Comparison of ENCODE assay signal across 1 cellular context in the genomic region with DNA sequence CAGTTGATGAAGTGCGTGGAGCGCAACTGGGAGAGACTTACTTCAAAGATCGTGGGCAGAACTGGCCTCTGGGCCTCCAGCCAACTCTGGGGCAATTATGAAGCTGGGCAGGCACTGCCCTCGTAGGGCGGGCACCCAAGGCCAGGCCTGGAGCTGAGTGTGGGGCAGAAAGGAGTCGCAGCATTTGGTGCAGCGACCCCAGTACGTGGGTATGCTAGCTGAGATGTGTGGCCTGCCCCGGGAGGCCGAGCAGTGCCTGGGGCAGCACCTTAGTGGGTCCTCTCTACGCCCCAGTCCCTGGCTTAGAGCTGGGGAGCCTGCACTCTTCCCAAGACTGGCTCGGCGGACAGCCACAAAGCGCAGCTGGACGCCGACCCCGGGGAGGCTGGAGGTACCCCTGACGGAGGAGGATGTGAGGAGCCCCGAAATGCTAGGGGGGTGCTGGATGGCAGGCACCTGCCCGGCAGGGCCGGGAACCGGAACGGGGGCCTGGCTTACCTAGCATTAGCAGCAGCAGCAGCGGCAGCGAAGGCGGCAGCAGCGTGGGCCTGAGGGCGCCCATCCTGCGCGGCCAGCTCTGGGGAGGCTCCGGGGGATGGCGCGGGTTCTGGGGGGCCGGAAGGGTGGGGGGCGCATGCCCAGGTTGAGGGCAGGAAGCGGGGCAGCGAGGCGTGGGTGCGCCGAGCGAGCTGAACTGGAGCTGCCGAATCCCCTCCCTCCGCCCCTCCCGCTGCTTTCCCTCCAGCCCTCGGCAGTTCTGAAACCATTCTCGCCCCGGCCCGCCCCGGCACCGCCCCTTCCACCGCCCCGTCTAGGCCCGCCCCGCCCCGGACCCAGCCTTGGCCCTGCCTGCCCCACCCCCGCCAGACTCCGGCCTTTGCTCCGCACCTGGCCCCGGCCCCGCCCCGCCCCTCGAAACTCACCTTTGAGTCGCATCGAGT.
TF ChIP-seq lines count a peak whose summit lies in the region.

A gene with protein sequence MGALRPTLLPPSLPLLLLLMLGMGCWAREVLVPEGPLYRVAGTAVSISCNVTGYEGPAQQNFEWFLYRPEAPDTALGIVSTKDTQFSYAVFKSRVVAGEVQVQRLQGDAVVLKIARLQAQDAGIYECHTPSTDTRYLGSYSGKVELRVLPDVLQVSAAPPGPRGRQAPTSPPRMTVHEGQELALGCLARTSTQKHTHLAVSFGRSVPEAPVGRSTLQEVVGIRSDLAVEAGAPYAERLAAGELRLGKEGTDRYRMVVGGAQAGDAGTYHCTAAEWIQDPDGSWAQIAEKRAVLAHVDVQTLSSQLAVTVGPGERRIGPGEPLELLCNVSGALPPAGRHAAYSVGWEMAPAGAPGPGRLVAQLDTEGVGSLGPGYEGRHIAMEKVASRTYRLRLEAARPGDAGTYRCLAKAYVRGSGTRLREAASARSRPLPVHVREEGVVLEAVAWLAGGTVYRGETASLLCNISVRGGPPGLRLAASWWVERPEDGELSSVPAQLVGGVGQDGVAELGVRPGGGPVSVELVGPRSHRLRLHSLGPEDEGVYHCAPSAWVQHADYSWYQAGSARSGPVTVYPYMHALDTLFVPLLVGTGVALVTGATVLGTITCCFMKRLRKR (minus strand): TSS at position 709 of the 941 bp plus-strand sequence. CDS start 147 bp downstream, at position 562.

TF ChIP-seq in SK-N-SH, 30 proteins besides CTCF, POLR2A, EP300 and RAD21 (continued from another document):
- TF ChIP-seq, protein P1, sequence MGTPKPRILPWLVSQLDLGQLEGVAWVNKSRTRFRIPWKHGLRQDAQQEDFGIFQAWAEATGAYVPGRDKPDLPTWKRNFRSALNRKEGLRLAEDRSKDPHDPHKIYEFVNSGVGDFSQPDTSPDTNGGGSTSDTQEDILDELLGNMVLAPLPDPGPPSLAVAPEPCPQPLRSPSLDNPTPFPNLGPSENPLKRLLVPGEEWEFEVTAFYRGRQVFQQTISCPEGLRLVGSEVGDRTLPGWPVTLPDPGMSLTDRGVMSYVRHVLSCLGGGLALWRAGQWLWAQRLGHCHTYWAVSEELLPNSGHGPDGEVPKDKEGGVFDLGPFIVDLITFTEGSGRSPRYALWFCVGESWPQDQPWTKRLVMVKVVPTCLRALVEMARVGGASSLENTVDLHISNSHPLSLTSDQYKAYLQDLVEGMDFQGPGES (IDR thresholded peaks at IDR 0.05; ENCODE audit: low read depth, low read length), result no peak
- no peak for TF ChIP-seq MEF2A (IDR thresholded peaks at IDR 0.05; ENCODE audit: borderline replicate concordance, low read depth)
- TF ChIP-seq YY1 (IDR thresholded peaks at IDR 0.05; ENCODE audit: low read depth), result no peak
- TF ChIP-seq, protein P2, sequence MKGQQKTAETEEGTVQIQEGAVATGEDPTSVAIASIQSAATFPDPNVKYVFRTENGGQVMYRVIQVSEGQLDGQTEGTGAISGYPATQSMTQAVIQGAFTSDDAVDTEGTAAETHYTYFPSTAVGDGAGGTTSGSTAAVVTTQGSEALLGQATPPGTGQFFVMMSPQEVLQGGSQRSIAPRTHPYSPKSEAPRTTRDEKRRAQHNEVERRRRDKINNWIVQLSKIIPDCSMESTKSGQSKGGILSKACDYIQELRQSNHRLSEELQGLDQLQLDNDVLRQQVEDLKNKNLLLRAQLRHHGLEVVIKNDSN (IDR thresholded peaks at IDR 0.05; ENCODE audit: borderline replicate concordance, low read depth), result no peak
- no peak for TF ChIP-seq CHD2 (IDR thresholded peaks at IDR 0.05; ENCODE audit: low read length, partially characterized antibody)
- TF ChIP-seq MXI1 (IDR thresholded peaks at IDR 0.05; ENCODE audit: low read depth, low read length), result no peak
- TF ChIP-seq TCF12 (IDR thresholded peaks at IDR 0.05), result no peak
- TF ChIP-seq EZH2phosphoT487 (IDR thresholded peaks at IDR 0.05; ENCODE audit: borderline replicate concordance, low read depth), result no peak
- TF ChIP-seq, protein P3, sequence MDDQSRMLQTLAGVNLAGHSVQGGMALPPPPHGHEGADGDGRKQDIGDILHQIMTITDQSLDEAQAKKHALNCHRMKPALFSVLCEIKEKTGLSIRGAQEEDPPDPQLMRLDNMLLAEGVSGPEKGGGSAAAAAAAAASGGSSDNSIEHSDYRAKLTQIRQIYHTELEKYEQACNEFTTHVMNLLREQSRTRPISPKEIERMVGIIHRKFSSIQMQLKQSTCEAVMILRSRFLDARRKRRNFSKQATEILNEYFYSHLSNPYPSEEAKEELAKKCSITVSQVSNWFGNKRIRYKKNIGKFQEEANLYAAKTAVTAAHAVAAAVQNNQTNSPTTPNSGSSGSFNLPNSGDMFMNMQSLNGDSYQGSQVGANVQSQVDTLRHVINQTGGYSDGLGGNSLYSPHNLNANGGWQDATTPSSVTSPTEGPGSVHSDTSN (IDR thresholded peaks at IDR 0.05), result peak; percentile 25; the same call in 1 of the 2 replicates
- TF ChIP-seq FOXJ3 (CRISPR knock-in tag; IDR thresholded peaks at IDR 0.05), result no peak
- TF ChIP-seq RFX5 (IDR thresholded peaks at IDR 0.05; ENCODE audit: low read length), result no peak
- no peak for TF ChIP-seq POLR2AphosphoS5 (IDR thresholded peaks at IDR 0.05; ENCODE audit: low read depth, low read length)
- TF ChIP-seq, protein P4, sequence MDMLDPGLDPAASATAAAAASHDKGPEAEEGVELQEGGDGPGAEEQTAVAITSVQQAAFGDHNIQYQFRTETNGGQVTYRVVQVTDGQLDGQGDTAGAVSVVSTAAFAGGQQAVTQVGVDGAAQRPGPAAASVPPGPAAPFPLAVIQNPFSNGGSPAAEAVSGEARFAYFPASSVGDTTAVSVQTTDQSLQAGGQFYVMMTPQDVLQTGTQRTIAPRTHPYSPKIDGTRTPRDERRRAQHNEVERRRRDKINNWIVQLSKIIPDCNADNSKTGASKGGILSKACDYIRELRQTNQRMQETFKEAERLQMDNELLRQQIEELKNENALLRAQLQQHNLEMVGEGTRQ (IDR thresholded peaks at IDR 0.05; ENCODE audit: borderline replicate concordance, low read depth, low read length), result no peak
- TF ChIP-seq FOSL2 (IDR thresholded peaks at IDR 0.05; ENCODE audit: borderline replicate concordance, low read depth), result no peak
- no peak for TF ChIP-seq TEAD4 (IDR thresholded peaks at IDR 0.05; ENCODE audit: borderline replicate concordance, insufficient read depth)
- TF ChIP-seq, protein P5, sequence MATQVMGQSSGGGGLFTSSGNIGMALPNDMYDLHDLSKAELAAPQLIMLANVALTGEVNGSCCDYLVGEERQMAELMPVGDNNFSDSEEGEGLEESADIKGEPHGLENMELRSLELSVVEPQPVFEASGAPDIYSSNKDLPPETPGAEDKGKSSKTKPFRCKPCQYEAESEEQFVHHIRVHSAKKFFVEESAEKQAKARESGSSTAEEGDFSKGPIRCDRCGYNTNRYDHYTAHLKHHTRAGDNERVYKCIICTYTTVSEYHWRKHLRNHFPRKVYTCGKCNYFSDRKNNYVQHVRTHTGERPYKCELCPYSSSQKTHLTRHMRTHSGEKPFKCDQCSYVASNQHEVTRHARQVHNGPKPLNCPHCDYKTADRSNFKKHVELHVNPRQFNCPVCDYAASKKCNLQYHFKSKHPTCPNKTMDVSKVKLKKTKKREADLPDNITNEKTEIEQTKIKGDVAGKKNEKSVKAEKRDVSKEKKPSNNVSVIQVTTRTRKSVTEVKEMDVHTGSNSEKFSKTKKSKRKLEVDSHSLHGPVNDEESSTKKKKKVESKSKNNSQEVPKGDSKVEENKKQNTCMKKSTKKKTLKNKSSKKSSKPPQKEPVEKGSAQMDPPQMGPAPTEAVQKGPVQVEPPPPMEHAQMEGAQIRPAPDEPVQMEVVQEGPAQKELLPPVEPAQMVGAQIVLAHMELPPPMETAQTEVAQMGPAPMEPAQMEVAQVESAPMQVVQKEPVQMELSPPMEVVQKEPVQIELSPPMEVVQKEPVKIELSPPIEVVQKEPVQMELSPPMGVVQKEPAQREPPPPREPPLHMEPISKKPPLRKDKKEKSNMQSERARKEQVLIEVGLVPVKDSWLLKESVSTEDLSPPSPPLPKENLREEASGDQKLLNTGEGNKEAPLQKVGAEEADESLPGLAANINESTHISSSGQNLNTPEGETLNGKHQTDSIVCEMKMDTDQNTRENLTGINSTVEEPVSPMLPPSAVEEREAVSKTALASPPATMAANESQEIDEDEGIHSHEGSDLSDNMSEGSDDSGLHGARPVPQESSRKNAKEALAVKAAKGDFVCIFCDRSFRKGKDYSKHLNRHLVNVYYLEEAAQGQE (IDR thresholded peaks at IDR 0.05; ENCODE audit: low read depth, low read length), result no peak
- TF ChIP-seq SIN3A (IDR thresholded peaks at IDR 0.05; ENCODE audit: borderline replicate concordance, low read depth, low read length), result no peak
- TF ChIP-seq, protein P6, sequence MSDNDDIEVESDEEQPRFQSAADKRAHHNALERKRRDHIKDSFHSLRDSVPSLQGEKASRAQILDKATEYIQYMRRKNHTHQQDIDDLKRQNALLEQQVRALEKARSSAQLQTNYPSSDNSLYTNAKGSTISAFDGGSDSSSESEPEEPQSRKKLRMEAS (IDR thresholded peaks at IDR 0.05; ENCODE audit: low read depth), result no peak
- no peak for TF ChIP-seq NRF1 (IDR thresholded peaks at IDR 0.05; ENCODE audit: low read depth, low read length)
- no peak for TF ChIP-seq RXRA (IDR thresholded peaks at IDR 0.05; ENCODE audit: borderline replicate concordance, low read depth)
- TF ChIP-seq, protein P7, sequence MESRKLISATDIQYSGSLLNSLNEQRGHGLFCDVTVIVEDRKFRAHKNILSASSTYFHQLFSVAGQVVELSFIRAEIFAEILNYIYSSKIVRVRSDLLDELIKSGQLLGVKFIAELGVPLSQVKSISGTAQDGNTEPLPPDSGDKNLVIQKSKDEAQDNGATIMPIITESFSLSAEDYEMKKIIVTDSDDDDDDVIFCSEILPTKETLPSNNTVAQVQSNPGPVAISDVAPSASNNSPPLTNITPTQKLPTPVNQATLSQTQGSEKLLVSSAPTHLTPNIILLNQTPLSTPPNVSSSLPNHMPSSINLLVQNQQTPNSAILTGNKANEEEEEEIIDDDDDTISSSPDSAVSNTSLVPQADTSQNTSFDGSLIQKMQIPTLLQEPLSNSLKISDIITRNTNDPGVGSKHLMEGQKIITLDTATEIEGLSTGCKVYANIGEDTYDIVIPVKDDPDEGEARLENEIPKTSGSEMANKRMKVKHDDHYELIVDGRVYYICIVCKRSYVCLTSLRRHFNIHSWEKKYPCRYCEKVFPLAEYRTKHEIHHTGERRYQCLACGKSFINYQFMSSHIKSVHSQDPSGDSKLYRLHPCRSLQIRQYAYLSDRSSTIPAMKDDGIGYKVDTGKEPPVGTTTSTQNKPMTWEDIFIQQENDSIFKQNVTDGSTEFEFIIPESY (IDR thresholded peaks at IDR 0.05; ENCODE audit: borderline replicate concordance, low read depth), result no peak
- TF ChIP-seq GATA2 (CRISPR knock-in tag; IDR thresholded peaks at IDR 0.05), result no peak
- no peak for TF ChIP-seq RCOR1 (IDR thresholded peaks at IDR 0.05; ENCODE audit: low read length)
